Comparison of ENCODE assay signal across 19 cellular contexts in the genomic region with DNA sequence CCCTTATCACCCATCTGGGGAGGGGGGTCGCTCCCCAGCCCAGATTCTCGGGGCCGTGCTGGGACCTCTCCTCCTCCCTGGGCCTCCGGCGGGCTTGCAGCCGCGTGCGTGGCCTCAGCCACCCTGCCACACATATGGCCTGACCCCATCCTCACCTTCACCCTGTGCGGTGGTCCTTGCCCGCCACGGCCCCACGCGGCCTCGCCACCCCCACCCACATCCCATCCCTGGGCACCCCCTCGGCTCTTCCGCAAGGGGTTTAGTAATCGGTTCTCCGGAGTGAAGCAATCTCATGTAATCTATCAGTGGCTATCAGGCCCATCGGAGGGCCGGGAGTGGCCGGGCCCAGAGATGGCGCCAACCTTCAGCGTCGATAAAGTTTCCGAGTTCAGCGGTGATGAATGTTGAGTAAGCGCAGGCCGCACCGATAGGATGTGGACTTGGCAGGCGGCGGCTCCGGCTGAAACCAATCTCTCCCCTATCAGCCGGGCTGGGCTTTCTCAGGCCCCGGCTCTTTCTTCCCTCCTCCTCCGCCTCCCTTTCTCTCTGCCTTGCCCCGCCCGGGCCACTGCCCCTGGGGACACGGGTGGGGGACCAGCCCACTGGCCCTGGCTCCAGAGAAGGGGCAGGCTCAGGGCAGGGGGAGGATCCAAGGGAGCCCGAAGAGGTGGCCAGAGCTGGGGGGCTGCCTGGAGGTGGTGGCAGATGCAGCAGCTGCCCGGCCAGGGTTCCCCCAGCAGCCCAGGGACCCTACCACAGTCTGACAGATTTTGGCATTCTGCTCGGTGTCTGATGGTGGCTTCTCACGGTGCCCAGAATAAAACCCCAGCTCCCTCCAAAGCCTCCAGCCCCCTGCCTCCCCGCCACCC. TPM values are rescaled to one million over a fixed set of nuclear protein-coding genes. Genes with fewer than 3 reads are reported as not detected.
DNase-seq lines count a peak whose midpoint lies in the region; ATAC-seq and TF ChIP-seq lines count a peak whose summit lies in the region.
"Had no signal": no experiment of that assay in that cellular context is flagged by ENCODE, and none has a peak within 500 bp of the region (broad histone marks: within the 10 kb centered on the region; RNA-seq: fewer than 3 reads in every experiment).

No MANE protein-coding gene starts in this region.

- DNase-seq in HS-5 (ENCODE audit: low read depth) (peak; percentile 11), cardiac fibroblast (ENCODE audit: low read depth in 2 of 2) (peak; percentile 81 to 89), right cardiac atrium (peak; percentile 93 to 96 (median 96)), stomach (peak; percentile 89), Kasumi-1 (lab: John Stamatoyannopoulos, UW) (no peak), T-cell (no peak), G401 (ENCODE audit: low spot score) (no peak), NCI-H82 treated with DMSO at 0.1 percent for 48 hours (lab: John Stamatoyannopoulos, UW; ENCODE audit: unreplicated experiment) (no peak)
- DNase-seq: activated CD4-positive, alpha-beta T cell treated with anti-CD3 and anti-CD28 coated beads, Interleukin-2, amount 10 ng/mL, durations not matched to agents 24 days and 14 days; activated T-cell treated with anti-CD3 and anti-CD28 coated beads, Interleukin-2, amount 50 U/mL, for 4 hours; foreskin keratinocyte; immature natural killer cell; KBM-7; NCI-H1436; NCI-H524 treated with DMSO at 0.1 percent for 48 hours; stimulated activated CD4-positive, alpha-beta T cell treated with anti-CD3 and anti-CD28 coated beads, Interleukin-1b, Interleukin-23, amount 100 ng/mL, for 48 hours had no signal

- no peak overlapping the region for H3K4me3 Mint-ChIP-seq in T-cell
- H3K4me3 Mint-ChIP-seq: activated CD4-positive, alpha-beta T cell treated with anti-CD3 and anti-CD28 coated beads, Interleukin-2, amount 10 ng/mL, durations not matched to agents 24 days and 14 days; activated T-cell treated with anti-CD3 and anti-CD28 coated beads, Interleukin-2, amount 50 U/mL, for 4 hours; CD14-positive monocyte; dendritic cell treated with granulocyte-macrophage colony-stimulating factor and Interleukin-4, amounts not matched to agents 40 ng/mL and 50 ng/mL, for 4 days had no signal

- no peaks in the 10 kb centered on the region for H3K36me3 ChIP-seq in stomach

- H3K27ac Mint-ChIP-seq in T-cell, result no peak overlapping the region
- H3K27ac Mint-ChIP-seq: activated CD4-positive, alpha-beta T cell treated with anti-CD3 and anti-CD28 coated beads, Interleukin-2, amount 10 ng/mL, durations not matched to agents 24 days and 14 days; CD14-positive monocyte; dendritic cell treated with granulocyte-macrophage colony-stimulating factor and Interleukin-4, amounts not matched to agents 40 ng/mL and 50 ng/mL, for 4 days had no signal

- H3K36me3 Mint-ChIP-seq in T-cell, result no peaks in the 10 kb centered on the region
- H3K36me3 Mint-ChIP-seq: CD14-positive monocyte, immature natural killer cell had no signal

- WGBS in right cardiac atrium, result 41% methylated on average over 43 of the region's 43 CpGs
- WGBS in stomach, 5 donors, result 33 to 52% (median 37%) methylated on average over 39 to 43 of the region's 43 CpGs

- peaks cover 50 to 65% (median 50%) of the 10 kb centered on the region in 3 donors for H3K4me1 Mint-ChIP-seq in T-cell
- H3K4me1 Mint-ChIP-seq: CD14-positive monocyte had no signal

- ATAC-seq in right cardiac atrium (peak; percentile 85 to 90), T-cell (replicated peaks in 1 of 4) (no peak)
- ATAC-seq: activated T-cell treated with anti-CD3 and anti-CD28 coated beads, Interleukin-2, amount 50 U/mL, for 4 hours; foreskin keratinocyte; Panc1 had no signal

- peaks cover 3% of the 10 kb centered on the region for H3K4me1 ChIP-seq in right cardiac atrium (ENCODE audit: control insufficient read depth, insufficient read depth, low read length)
- H3K4me1 ChIP-seq in stomach, result peaks cover 71 to 95% (median 90%) of the 10 kb centered on the region in 4 donors
- H3K4me1 ChIP-seq: foreskin keratinocyte had no signal

- H3K9me3 Mint-ChIP-seq in T-cell, result no peaks in the 10 kb centered on the region
- H3K9me3 Mint-ChIP-seq: activated CD4-positive, alpha-beta T cell treated with anti-CD3 and anti-CD28 coated beads, Interleukin-2, amount 10 ng/mL, durations not matched to agents 24 days and 14 days; activated T-cell treated with anti-CD3 and anti-CD28 coated beads, Interleukin-2, amount 50 U/mL, for 4 hours; CD14-positive monocyte; dendritic cell treated with granulocyte-macrophage colony-stimulating factor and Interleukin-4, amounts not matched to agents 40 ng/mL and 50 ng/mL, for 4 days had no signal

- no peak for TF ChIP-seq CTCF in cardiac fibroblast (IDR thresholded peaks at IDR 0.05; ENCODE audit: low read depth, low read length)
- TF ChIP-seq CTCF in stomach (IDR thresholded peaks at IDR 0.05), result no peak

- TF ChIP-seq POLR2A in stomach (IDR thresholded peaks at IDR 0.05), result no peak

- in situ Hi-C loops in G401 (cut with HindIII; ENCODE audit: low sequenced_read_pairs), result no loop called here

- H3K9me3 ChIP-seq in right cardiac atrium (ENCODE audit: control insufficient read depth, low read length) (no peaks in the 10 kb centered on the region), stomach (no peaks in the 10 kb centered on the region)

- CTCF ChIA-PET in T-cell (lab: Charles Lee), result no interaction called here

- no peaks in the 10 kb centered on the region for H3K27me3 Mint-ChIP-seq in T-cell
- H3K27me3 Mint-ChIP-seq: activated CD4-positive, alpha-beta T cell treated with anti-CD3 and anti-CD28 coated beads, Interleukin-2, amount 10 ng/mL, durations not matched to agents 24 days and 14 days had no signal

- intact Hi-C loops in right cardiac atrium (cut with DNase I), result no loop called here
- intact Hi-C loops in stomach (cut with DNase I; ENCODE audit: low total_unique reads), result no loop called here

- peak overlapping the region; percentile 11 to 37 for H3K4me3 ChIP-seq in cardiac fibroblast (replicated peaks in 1 of 2; ENCODE audit: low read depth in 2 of 2, low read length in 2 of 2)
- H3K4me3 ChIP-seq in right cardiac atrium (ENCODE audit: low read length), result peak overlapping the region; percentile 23
- H3K4me3 ChIP-seq in stomach, result no peak overlapping the region

- no peaks in the 10 kb centered on the region for H3K27me3 ChIP-seq in right cardiac atrium (ENCODE audit: control insufficient read depth, insufficient read depth)
- peaks cover 0 to 21% (median 0%) of the 10 kb centered on the region in 3 donors for H3K27me3 ChIP-seq in stomach
- H3K27me3 ChIP-seq: foreskin keratinocyte had no signal

- POLR2A ChIA-PET in T-cell (lab: Charles Lee), result no interaction called here

- H3K27ac ChIP-seq in right cardiac atrium (ENCODE audit: low read length) (peak overlapping the region; percentile 60), stomach (peak overlapping the region; percentile 66 to 93 (median 83))
- H3K27ac ChIP-seq: foreskin keratinocyte had no signal

- TF ChIP-seq EP300 in stomach (IDR thresholded peaks at IDR 0.05), result no peak

RNA-seq across cellular contexts. Expression of gene ZFPM1, which starts 20.8 kb away (rescaled TPM):
- total RNA-seq in right cardiac atrium, result 10 to 100 TPM in 1 of 4 donors, 1 to 10 TPM in 3; 8.1 to 11.4 (median 8.7) TPM
- polyA plus RNA-seq in right cardiac atrium, result 7.7 TPM
- 10 to 100 TPM in 4 of 5 donors, 1 to 10 TPM in 1; 3.9 to 85.7 (median 20.5) TPM for total RNA-seq in stomach
- polyA plus RNA-seq in stomach, result 10 to 100 TPM in 1 of 3 donors, 1 to 10 TPM in 2; 4.1 to 10.6 (median 4.2) TPM
- 10 to 100 TPM; 19.6 to 38.4 (median 33.1) TPM for total RNA-seq in T-cell
- total RNA-seq in G401 (2014; rRNA removed; shearing (Covaris generic)), result 0.55 and 1.2 TPM in 2 replicates

Comparison
In these comparisons a context has a peak if more than half of its experiments do, and no peak if none do; other contexts are left out.
1. DNase-seq: peak in HS-5 (single experiment), cardiac fibroblast (2 of 2), right cardiac atrium (3 of 3) and stomach (single experiment); none in Kasumi-1 (0 of 2), T-cell (0 of 34), G401 (single experiment) and NCI-H82 treated with DMSO at 0.1 percent for 48 hours (single experiment).
2. H3K4me3 ChIP-seq: peak in cardiac fibroblast (2 of 2) and right cardiac atrium (single experiment); none in stomach (0 of 4).
3. ATAC-seq: peak in right cardiac atrium (2 of 2); none in T-cell (0 of 4).